10 cellular contexts compared by ENCODE assay signal in genomic region chr9:132166599-132166998, GRCh38. TPM values are rescaled to one million over a fixed set of nuclear protein-coding genes. Genes with fewer than 3 reads are reported as not detected.
DNase-seq lines count a peak whose midpoint lies in the region; ATAC-seq, FAIRE-seq and TF ChIP-seq lines count a peak whose summit lies in the region.
"Had no signal": no experiment of that assay in that cellular context is flagged by ENCODE, and none has a peak within 500 bp of the region (broad histone marks: within the 10 kb centered on the region; RNA-seq: fewer than 3 reads in every experiment).

No MANE protein-coding gene starts in this region.

- peaks cover 7% of the 10 kb centered on the region for H3K4me1 ChIP-seq in HepG2 (ENCODE audit: insufficient read depth, low read length)
- H3K4me1 ChIP-seq in right lobe of liver, result peaks cover 0 to 25% (median 13%) of the 10 kb centered on the region in 4 donors
- H3K4me1 ChIP-seq in OCI-LY7 (ENCODE audit: insufficient read depth, low read length, poor library complexity, severe bottlenecking), result peaks cover 6% of the 10 kb centered on the region
- H3K4me1 ChIP-seq in endothelial cell of umbilical vein (ENCODE audit: control insufficient read depth, extremely low read depth, insufficient read depth, low read length), result peaks cover 8% of the 10 kb centered on the region

- CTCF ChIA-PET in HepG2 (lab: Yijun Ruan, JAX; ENCODE audit: low intra/inter-chr PET ratio, low total read pairs), result no interaction called here
- CTCF ChIA-PET in OCI-LY7 (lab: Charles Lee; ENCODE audit: unreplicated experiment), result no interaction called here
- CTCF ChIA-PET in endothelial cell of umbilical vein (lab: Charles Lee), result interaction anchor here (1.0 to 7.6 kb wide), 4 partner anchors 10 to 404 kb away, joined by 3 to 408 read pairs (median 6); no protein-coding TSS in a partner anchor

- H2AFZ ChIP-seq in HepG2 (ENCODE audit: low read length) (no peak overlapping the region), OCI-LY7 (ENCODE audit: low read length) (no peak overlapping the region), endothelial cell of umbilical vein (ENCODE audit: low read depth, low read length) (no peak overlapping the region)

- 47% methylated on average over 16 of the region's 19 CpGs for WGBS in HepG2 (ENCODE audit: low lambda C conversion rate)
- WGBS in right lobe of liver (ENCODE audit: insufficient coverage, low coverage, low lambda C conversion rate, missing lambda C conversion rate), result 57% methylated on average over 10 of the region's 19 CpGs

- TF ChIP-seq CTCF in HepG2 (CRISPR knock-in tag; IDR thresholded peaks at IDR 0.05), result 0 out of 2 replicates have a peak, but pooled peaks have one; percentile 4
- TF ChIP-seq CTCF in right lobe of liver (IDR thresholded peaks at IDR 0.05), result peak in 2 of 4 donors; percentile 5
- peak; percentile 66 for TF ChIP-seq CTCF in OCI-LY7 (conservative IDR thresholded peaks at IDR 0.05; ENCODE audit: low read length)
- TF ChIP-seq CTCF in endothelial cell of umbilical vein (IDR thresholded peaks at IDR 0.05; ENCODE audit: extremely low read depth in 1 of 2, insufficient read depth in 1 of 2, low read depth in 1 of 2, low read length in 2 of 2), result peak; percentile 43 to 50

- H3K9me3 ChIP-seq in HepG2 (ENCODE audit: low read length) (no peaks in the 10 kb centered on the region), right lobe of liver (no peaks in the 10 kb centered on the region), OCI-LY7 (ENCODE audit: low read length) (no peaks in the 10 kb centered on the region), endothelial cell of umbilical vein (replicated peaks; ENCODE audit: control insufficient read depth, insufficient read depth, low read length) (no peaks in the 10 kb centered on the region)

- H3K9me1 ChIP-seq in endothelial cell of umbilical vein (replicated peaks; ENCODE audit: control insufficient read depth, extremely low read depth, insufficient read depth, low read length), result no peaks in the 10 kb centered on the region

- no peak for TF ChIP-seq RAD21 in HepG2 (CRISPR knock-in tag; IDR thresholded peaks at IDR 0.05)

- no peak overlapping the region for H3K4me3 Mint-ChIP-seq in stimulated activated naive CD8-positive, alpha-beta T cell treated with anti-CD3 and anti-CD28 coated beads, Interleukin-15, amount 100 ng/mL, for 72 hours

- FAIRE-seq in HepG2 (lab: Jason Lieb, UNC) (no peak), endothelial cell of umbilical vein (lab: Jason Lieb, UNC) (no peak)

- peaks cover 16% of the 10 kb centered on the region; the same call in 1 of the 2 replicates for H4K20me1 ChIP-seq in HepG2 (ENCODE audit: insufficient read depth, low read length)
- H4K20me1 ChIP-seq in OCI-LY7 (ENCODE audit: insufficient read depth, low read length), result no peaks in the 10 kb centered on the region
- H4K20me1 ChIP-seq in endothelial cell of umbilical vein (replicated peaks; ENCODE audit: control insufficient read depth, extremely low read depth, insufficient read depth, low read length), result no peaks in the 10 kb centered on the region

- BruUV-seq in HepG2 (replicated peaks; lab: Mats Ljungman, UMichigan) (no TSS peak), OCI-LY7 (replicated peaks; lab: Mats Ljungman, UMichigan) (no TSS peak), endothelial cell of umbilical vein (replicated peaks; lab: Mats Ljungman, UMichigan) (no TSS peak)

- no peak overlapping the region for H3K4me3 ChIP-seq in HepG2 (replicated peaks in 1 of 3; ENCODE audit: insufficient read depth in 1 of 3, low read depth in 2 of 3, low read length in 3 of 3)
- H3K4me3 ChIP-seq in right lobe of liver, result no peak overlapping the region
- no peak overlapping the region for H3K4me3 ChIP-seq in OCI-LY7 (ENCODE audit: low read depth, low read length, poor library complexity, severe bottlenecking)
- no peak overlapping the region for H3K4me3 ChIP-seq in endothelial cell of umbilical vein (replicated peaks in 1 of 3; ENCODE audit: insufficient read depth in 1 of 3, low read depth in 1 of 3, low read length in 3 of 3)

- peaks cover 75% of the 10 kb centered on the region for H3K27me3 Mint-ChIP-seq in stimulated activated naive CD8-positive, alpha-beta T cell treated with anti-CD3 and anti-CD28 coated beads, Interleukin-15, amount 100 ng/mL, for 72 hours

- H3K27me3 ChIP-seq in HepG2 (ENCODE audit: control insufficient read depth in 1 of 2, insufficient read depth in 2 of 2, low read length in 2 of 2), result peaks cover 13 to 91% of the 10 kb centered on the region in 2 experiments
- H3K27me3 ChIP-seq in right lobe of liver, result peaks cover 0 to 16% of the 10 kb centered on the region in 2 donors
- H3K27me3 ChIP-seq in endothelial cell of umbilical vein (ENCODE audit: control insufficient read depth in 2 of 2, insufficient read depth in 2 of 2, low read length in 2 of 2), result peaks cover 45 to 49% of the 10 kb centered on the region in 2 experiments

- POLR2A ChIA-PET in HepG2 (lab: Yijun Ruan, JAX), result no interaction called here
- POLR2A ChIA-PET in OCI-LY7 (lab: Charles Lee), result interaction anchor here (0.9 kb wide), 1 partner anchor 359 kb away, joined by 3 read pairs; no protein-coding TSS in a partner anchor
- POLR2A ChIA-PET in endothelial cell of umbilical vein (lab: Charles Lee), result no interaction called here

- H3K27ac Mint-ChIP-seq in stimulated activated naive CD8-positive, alpha-beta T cell treated with anti-CD3 and anti-CD28 coated beads, Interleukin-15, amount 100 ng/mL, for 72 hours, result no peak overlapping the region

- H3K79me2 ChIP-seq in HepG2 (ENCODE audit: insufficient read depth, low read length) (no peaks in the 10 kb centered on the region), OCI-LY7 (ENCODE audit: insufficient read depth, low read depth, low read length) (no peaks in the 10 kb centered on the region), endothelial cell of umbilical vein (ENCODE audit: control insufficient read depth, insufficient read depth, low read length) (no peaks in the 10 kb centered on the region)

- TF ChIP-seq POLR2A in HepG2 (IDR thresholded peaks at IDR 0.05; ENCODE audit: insufficient read depth in 1 of 2, low read depth in 2 of 2, low read length in 2 of 2) (no peak), right lobe of liver (IDR thresholded peaks at IDR 0.05) (no peak), endothelial cell of umbilical vein (IDR thresholded peaks at IDR 0.05; ENCODE audit: low read depth, low read length) (no peak)

- TF ChIP-seq EP300 in HepG2 (IDR thresholded peaks at IDR 0.05; ENCODE audit: low read depth in 2 of 2, low read length in 2 of 2) (no peak), HepG2 (CRISPR knock-in tag; IDR thresholded peaks at IDR 0.05; ENCODE audit: borderline replicate concordance) (no peak)

- H3K9me2 ChIP-seq in OCI-LY7 (ENCODE audit: insufficient read depth, low read length), result no peaks in the 10 kb centered on the region

- ATAC-seq in HepG2 (no peak), right lobe of liver (no peak)
- peak; percentile 64 for ATAC-seq in stimulated activated naive CD8-positive, alpha-beta T cell treated with anti-CD3 and anti-CD28 coated beads, Interleukin-15, amount 100 ng/mL, for 72 hours

- H3K4me2 ChIP-seq in HepG2 (ENCODE audit: low read depth, low read length) (no peak overlapping the region), OCI-LY7 (ENCODE audit: low read length) (no peak overlapping the region), endothelial cell of umbilical vein (ENCODE audit: insufficient read depth, low read length) (no peak overlapping the region)

- dilution Hi-C loops in endothelial cell of umbilical vein (cut with MboI; ENCODE audit: extremely low pct_ligation_motif_present, low sequenced_read_pairs), result no loop called here

- intact Hi-C loops in HepG2 (cut with micrococcal nuclease; ENCODE audit: unreplicated experiment) (loop anchor here (5.0 kb wide), 1 partner anchor 71 kb away; no protein-coding TSS in a partner anchor), right lobe of liver (cut with DNase I) (no loop called here), OCI-LY7 (cut with micrococcal nuclease; ENCODE audit: unreplicated experiment) (loop anchor here (10.0 kb wide), 1 partner anchor 402 kb away; no protein-coding TSS in a partner anchor), endothelial cell of umbilical vein (cut with micrococcal nuclease) (loop anchor here (2.0 kb wide), 1 partner anchor 404 kb away; no protein-coding TSS in a partner anchor)

- DNase-seq in HepG2 (ENCODE audit: low spot score), result no peak
- no peak for DNase-seq in right lobe of liver
- peak; percentile 50 for DNase-seq in OCI-LY7 (ENCODE audit: low spot score)
- peak; percentile 15 for DNase-seq in endothelial cell of umbilical vein (ENCODE audit: low read depth, low spot score)
- peak; percentile 24 to 35 for DNase-seq in stimulated activated naive CD8-positive, alpha-beta T cell treated with anti-CD3 and anti-CD28 coated beads, Interleukin-15, amount 100 ng/mL, for 72 hours
- DNase-seq in NCI-H345 (lab: John Stamatoyannopoulos, UW), result no peak
- DNase-seq in putamen (ENCODE audit: low spot score), result no peak
- no peak for DNase-seq in NCI-H526 treated with DMSO at 0.1 percent for 48 hours (lab: John Stamatoyannopoulos, UW)
- DNase-seq: midbrain, NCI-H446 had no signal

- in situ Hi-C loops in HepG2 (cut with HindIII; ENCODE audit: extremely low pct_ligation_motif_present, low pct_unique_long_range_greater_than_20kb), result no loop called here

- no peaks in the 10 kb centered on the region for H3K36me3 ChIP-seq in HepG2 (replicated peaks in 1 of 2; ENCODE audit: control insufficient read depth in 1 of 2, insufficient read depth in 2 of 2, low read length in 2 of 2)
- H3K36me3 ChIP-seq in right lobe of liver, result no peaks in the 10 kb centered on the region
- H3K36me3 ChIP-seq in OCI-LY7 (ENCODE audit: insufficient read depth, low read length), result no peaks in the 10 kb centered on the region
- no peaks in the 10 kb centered on the region for H3K36me3 ChIP-seq in endothelial cell of umbilical vein (ENCODE audit: control insufficient read depth in 2 of 2, extremely low read depth in 1 of 2, insufficient read depth in 2 of 2, low read length in 2 of 2)

- no peaks in the 10 kb centered on the region for H3K9me3 Mint-ChIP-seq in stimulated activated naive CD8-positive, alpha-beta T cell treated with anti-CD3 and anti-CD28 coated beads, Interleukin-15, amount 100 ng/mL, for 72 hours

- H3K9ac ChIP-seq in HepG2 (ENCODE audit: insufficient read depth, low read depth, low read length) (no peak overlapping the region), endothelial cell of umbilical vein (replicated peaks; ENCODE audit: extremely low read depth, insufficient read depth, low read length) (no peak overlapping the region)

- H3K4me1 Mint-ChIP-seq in stimulated activated naive CD8-positive, alpha-beta T cell treated with anti-CD3 and anti-CD28 coated beads, Interleukin-15, amount 100 ng/mL, for 72 hours, result peaks cover 26% of the 10 kb centered on the region

- H3K27ac ChIP-seq in HepG2 (ENCODE audit: extremely low read length, insufficient read depth, low read length) (no peak overlapping the region), right lobe of liver (no peak overlapping the region), OCI-LY7 (ENCODE audit: low read depth, low read length, poor library complexity, severe bottlenecking) (no peak overlapping the region), endothelial cell of umbilical vein (ENCODE audit: insufficient read depth, low read depth, low read length) (no peak overlapping the region)

RNA-seq across cellular contexts. Expression of gene NTNG2, which starts 4.7 kb away (rescaled TPM):
- total RNA-seq in HepG2 (2016; rRNA removed; fragmentation: Illumina TruSeq; extraction: Trizol) (0.02 TPM in 1 of 2 replicates, not detected in the other), right lobe of liver (1 to 10 TPM in 1 of 6 experiments, under 1 TPM in 5; 0.12 to 1.6 (median 0.24) TPM), OCI-LY7 (2022) (1.9 and 3.2 TPM in 2 replicates), endothelial cell of umbilical vein (0.88 TPM in 1 of 2 replicates, not detected in the other)
- total RNA-seq in HepG2 (2016; cell fraction: cytosol; rRNA removed; fragmentation: Illumina TruSeq; extraction: Trizol; ENCODE audit: low read depth), result not detected in 2 replicates
- total RNA-seq in HepG2 (2016; cell fraction: insoluble cytoplasmic fraction; rRNA removed; fragmentation: Illumina TruSeq; extraction: Trizol), result not detected in 2 replicates
- not detected in 2 replicates for total RNA-seq in HepG2 (2016; cell fraction: membrane; rRNA removed; fragmentation: Illumina TruSeq; extraction: Trizol)
- total RNA-seq in HepG2 (2016; cell fraction: nucleus; rRNA removed; fragmentation: Illumina TruSeq; extraction: Trizol), result not detected in 2 replicates
- polyA plus RNA-seq in HepG2 (2011; rRNA removed) (0.36 TPM in 1 of 2 replicates, not detected in the other), endothelial cell of umbilical vein (0.08 and 0.11 TPM in 2 replicates)
- 0.01 and 0.34 TPM in 2 replicates for polyA plus RNA-seq in HepG2 (2011; cell fraction: cytosol; rRNA removed)
- 0.96 and 1.5 TPM in 2 replicates for polyA plus RNA-seq in HepG2 (2011; cell fraction: nucleus; rRNA removed)
- polyA plus RNA-seq in HepG2 (2012), result not detected in 2 replicates
- not detected in 2 replicates for polyA plus RNA-seq in HepG2 (2016; cell fraction: cytosol; fragmentation: Illumina TruSeq; extraction: Trizol; ENCODE audit: low read depth)
- polyA plus RNA-seq in HepG2 (2016; cell fraction: insoluble cytoplasmic fraction; fragmentation: Illumina TruSeq; extraction: Trizol; ENCODE audit: low read depth), result not detected in 2 replicates
- 0.27 TPM in 1 of 2 replicates, not detected in the other for polyA plus RNA-seq in HepG2 (2016; cell fraction: membrane; fragmentation: Illumina TruSeq; extraction: Trizol; ENCODE audit: low read depth)
- polyA plus RNA-seq in HepG2 (2016; cell fraction: nucleus; fragmentation: Illumina TruSeq; extraction: Trizol; ENCODE audit: insufficient read depth, low read depth), result not detected in 2 replicates
- polyA minus RNA-seq in HepG2 (2011; rRNA and poly(A)+ RNA removed; ENCODE audit: low replicate concordance), result 0.02 and 0.05 TPM in 2 replicates
- polyA minus RNA-seq in HepG2 (2011; cell fraction: cytosol; rRNA and poly(A)+ RNA removed), result not detected in 2 replicates
- polyA minus RNA-seq in HepG2 (2011; cell fraction: nucleus; rRNA and poly(A)+ RNA removed), result not detected in 2 replicates
- 5.4 and 7.5 TPM in 2 replicates for total RNA-seq in OCI-LY7 (2014; rRNA removed; shearing (Covaris generic))
- polyA plus RNA-seq in endothelial cell of umbilical vein (2011; cell fraction: cytosol; rRNA removed), result 0.04 and 0.05 TPM in 2 replicates
- 0.34 and 0.39 TPM in 2 replicates for polyA plus RNA-seq in endothelial cell of umbilical vein (2011; cell fraction: nucleus; rRNA removed)
- 0.03 and 0.35 TPM in 2 replicates for polyA plus RNA-seq in endothelial cell of umbilical vein (2012)
- polyA minus RNA-seq in endothelial cell of umbilical vein, result 0.06 and 0.07 TPM in 2 replicates
- polyA minus RNA-seq in endothelial cell of umbilical vein (2011; cell fraction: cytosol; rRNA and poly(A)+ RNA removed), result not detected
- 0.19 and 0.29 TPM in 2 replicates for polyA minus RNA-seq in endothelial cell of umbilical vein (2011; cell fraction: nucleus; rRNA and poly(A)+ RNA removed)

Comparison
In these comparisons a context has a peak if more than half of its experiments do, and no peak if none do; other contexts are left out.
1. intact Hi-C loops: an anchor here in HepG2 (5.0 kb wide), OCI-LY7 (10.0 kb wide) and endothelial cell of umbilical vein (2.0 kb wide); none called in right lobe of liver.
2. DNase-seq: peak in OCI-LY7 (single experiment), endothelial cell of umbilical vein (single experiment) and stimulated activated naive CD8-positive, alpha-beta T cell treated with anti-CD3 and anti-CD28 coated beads, Interleukin-15, amount 100 ng/mL, for 72 hours (2 of 2); none in HepG2 (single experiment), right lobe of liver (0 of 3), NCI-H345 (single experiment), putamen (single experiment) and NCI-H526 treated with DMSO at 0.1 percent for 48 hours (single experiment).